In the genomic region with DNA sequence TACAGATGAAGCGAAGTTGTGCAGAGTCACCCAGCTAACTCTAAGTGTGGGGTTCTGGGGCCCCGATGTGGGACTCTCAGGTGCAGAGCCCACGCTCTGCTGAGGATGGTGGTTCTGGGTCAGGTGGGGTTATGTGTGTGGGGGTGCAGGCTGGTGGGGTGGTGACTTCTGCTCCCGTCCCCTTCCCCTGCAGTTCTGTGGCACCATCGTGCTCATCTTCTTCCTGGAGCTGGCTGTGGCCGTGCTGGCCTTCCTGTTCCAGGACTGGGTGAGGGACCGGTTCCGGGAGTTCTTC, we compare ENCODE assay signal across 20 cellular contexts. TPM values are rescaled to one million over a fixed set of nuclear protein-coding genes. Genes with fewer than 3 reads are reported as not detected.
DNase-seq lines count a peak whose midpoint lies in the region; ATAC-seq, FAIRE-seq and TF ChIP-seq lines count a peak whose summit lies in the region.
"Had no signal": no experiment of that assay in that cellular context is flagged by ENCODE, and none has a peak within 500 bp of the region (broad histone marks: within the 10 kb centered on the region; RNA-seq: fewer than 3 reads in every experiment).

No MANE protein-coding gene starts in this region.

- 79% methylated on average over 8 of the region's 8 CpGs for WGBS in A549 (ENCODE audit: missing lambda C conversion rate)
- no CpG with 5 or more reads among the region's 8 CpGs for WGBS in trophoblast cell (ENCODE audit: extremely low coverage, insufficient coverage, insufficient read length)

- TF ChIP-seq RAD21 in A549 (conservative IDR thresholded peaks at IDR 0.05 in 1 of 2, IDR thresholded peaks at IDR 0.05 in 1 of 2) = no peak
- no peak for TF ChIP-seq RAD21 in HCT116 (IDR thresholded peaks at IDR 0.05; ENCODE audit: low read depth)

- H3K27me3 Mint-ChIP-seq in mesothelial cell of epicardium (ENCODE audit: low read depth) = no peaks in the 10 kb centered on the region
- H3K27me3 Mint-ChIP-seq: activated CD8-positive, alpha-beta T cell treated with anti-CD3 and anti-CD28 coated beads for 36 hours; central memory CD8-positive, alpha-beta T cell; naive thymus-derived CD8-positive, alpha-beta T cell; stimulated activated naive B cell treated with anti-CD40 and anti-IgM and Interleukin-4, amounts not matched to agents 10 μg/mL and 1 μg/mL and 100 μg/mL, for 72 hours; T-cell had no signal

- FAIRE-seq in A549 (lab: Jason Lieb, UNC) (no peak), endothelial cell of umbilical vein (lab: Jason Lieb, UNC) (no peak)
- FAIRE-seq: frontal cortex had no signal

- no peaks in the 10 kb centered on the region for H3K9me2 ChIP-seq in HCT116 (ENCODE audit: insufficient read depth)

- H3K27ac ChIP-seq in A549 = peak overlapping the region; percentile 100
- H3K27ac ChIP-seq in HCT116 (ENCODE audit: low read depth, low read length) = peak overlapping the region; percentile 61
- peak overlapping the region; percentile 88 for H3K27ac ChIP-seq in endothelial cell of umbilical vein (ENCODE audit: insufficient read depth, low read depth, low read length)
- peak overlapping the region; percentile 89 for H3K27ac ChIP-seq in trophoblast cell (ENCODE audit: low read depth, low read length)
- H3K27ac ChIP-seq: parathyroid adenoma had no signal

- peak overlapping the region; percentile 93 for H2AK5ac ChIP-seq in trophoblast cell (ENCODE audit: low read length)

- H3K4me1 ChIP-seq in A549 (peaks cover 92% of the 10 kb centered on the region), HCT116 (ENCODE audit: control insufficient read depth in 1 of 2, insufficient read depth in 2 of 2, low read length in 2 of 2) (peaks cover 61 to 72% of the 10 kb centered on the region in 2 experiments), endothelial cell of umbilical vein (ENCODE audit: control insufficient read depth, extremely low read depth, insufficient read depth, low read length) (peaks cover 70% of the 10 kb centered on the region), trophoblast cell (ENCODE audit: control insufficient read depth in 1 of 2, insufficient read depth in 2 of 2, low read length in 2 of 2) (peaks cover 46 to 47% of the 10 kb centered on the region in 2 experiments)

- H3K9me3 ChIP-seq in A549 (no peaks in the 10 kb centered on the region), HCT116 (ENCODE audit: control insufficient read depth in 1 of 2, insufficient read depth in 1 of 2, low read depth in 1 of 2, low read length in 2 of 2) (no peaks in the 10 kb centered on the region), endothelial cell of umbilical vein (replicated peaks; ENCODE audit: control insufficient read depth, insufficient read depth, low read length) (no peaks in the 10 kb centered on the region), trophoblast cell (ENCODE audit: insufficient read depth, low read depth, low read length) (peaks cover 1% of the 10 kb centered on the region)

- H3K9ac ChIP-seq in HCT116 (ENCODE audit: low read length) (peak overlapping the region; percentile 37), endothelial cell of umbilical vein (replicated peaks; ENCODE audit: extremely low read depth, insufficient read depth, low read length) (peak overlapping the region; percentile 64), trophoblast cell (ENCODE audit: low read length) (peak overlapping the region; percentile 11)
- H3K9ac ChIP-seq: parathyroid adenoma had no signal

- peak overlapping the region; percentile 8; the same call in 1 of the 3 replicates for H3K4me3 ChIP-seq in A549
- H3K4me3 ChIP-seq in HCT116 (replicated peaks in 1 of 2; ENCODE audit: low read depth in 1 of 2, low read length in 2 of 2) = peak overlapping the region in 1 of 2 experiments; percentile 41; a peak in 2 of 4 replicates
- H3K4me3 ChIP-seq in endothelial cell of umbilical vein (replicated peaks in 1 of 3; ENCODE audit: insufficient read depth in 1 of 3, low read depth in 1 of 3, low read length in 3 of 3) = no peak overlapping the region
- no peak overlapping the region for H3K4me3 ChIP-seq in trophoblast cell (ENCODE audit: low read depth, low read length)

- CTCF ChIA-PET in A549 (lab: Yijun Ruan, JAX) (interaction anchor here (1.0 to 21.6 kb wide), 3 partner anchors 10 to 49 kb away, joined by 4 to 928 read pairs (median 6); partner anchors contain the start of gene TSPAN14), HCT116 (lab: Charles Lee) (interaction anchor here (0.7 to 4.1 kb wide), 3 partner anchors 51 to 126 kb away, joined by 3 to 16 read pairs (median 5); no protein-coding TSS in a partner anchor), endothelial cell of umbilical vein (lab: Charles Lee) (interaction anchor here (1.0 to 21.9 kb wide), 5 partner anchors 8 to 131 kb away, joined by 3 to 1118 read pairs (median 6); partner anchors contain the start of gene TSPAN14)

- peaks cover 43% of the 10 kb centered on the region for H3K79me1 ChIP-seq in trophoblast cell (ENCODE audit: low read length)

- peak overlapping the region; percentile 78 for H4K8ac ChIP-seq in trophoblast cell (ENCODE audit: low read depth, low read length)

- no peak overlapping the region for H3K4me3 Mint-ChIP-seq in mesothelial cell of epicardium
- H3K4me3 Mint-ChIP-seq: activated CD8-positive, alpha-beta T cell treated with anti-CD3 and anti-CD28 coated beads for 36 hours; central memory CD8-positive, alpha-beta T cell; stimulated activated naive B cell treated with anti-CD40 and anti-IgM and Interleukin-4, amounts not matched to agents 10 μg/mL and 1 μg/mL and 100 μg/mL, for 72 hours; T-cell had no signal

- H4K91ac ChIP-seq in trophoblast cell (ENCODE audit: low read depth, low read length) = peak overlapping the region; percentile 88

- H2BK12ac ChIP-seq in trophoblast cell (ENCODE audit: low read length) = peak overlapping the region; percentile 86

- H4K20me1 ChIP-seq in HCT116 (ENCODE audit: insufficient read depth) = no peaks in the 10 kb centered on the region
- H4K20me1 ChIP-seq in endothelial cell of umbilical vein (replicated peaks; ENCODE audit: control insufficient read depth, extremely low read depth, insufficient read depth, low read length) = no peaks in the 10 kb centered on the region

- TF ChIP-seq POLR2A in A549 (IDR thresholded peaks at IDR 0.05; ENCODE audit: low read length) (no peak), HCT116 (IDR thresholded peaks at IDR 0.05; ENCODE audit: borderline replicate concordance, extremely low read depth, insufficient read depth, insufficient read length) (no peak), endothelial cell of umbilical vein (IDR thresholded peaks at IDR 0.05; ENCODE audit: low read depth, low read length) (no peak)

- in situ Hi-C loops in GM13977 (cut with MboI; ENCODE audit: low pct_unique_long_range_greater_than_20kb, low sequenced_read_pairs, unreplicated experiment) = no loop called here

- TF ChIP-seq CTCF in A549 (IDR thresholded peaks at IDR 0.05) (no peak), HCT116 (IDR thresholded peaks at IDR 0.05 in 2 of 3, conservative IDR thresholded peaks at IDR 0.05 in 1 of 3; ENCODE audit: borderline replicate concordance in 1 of 3, insufficient read depth in 1 of 3, low read depth in 2 of 3, low read length in 2 of 3) (no peak), endothelial cell of umbilical vein (IDR thresholded peaks at IDR 0.05; ENCODE audit: extremely low read depth in 1 of 2, insufficient read depth in 1 of 2, low read depth in 1 of 2, low read length in 2 of 2) (no peak), mesothelial cell of epicardium (IDR thresholded peaks at IDR 0.05; ENCODE audit: unreplicated experiment) (no peak), GM13977 (IDR thresholded peaks at IDR 0.05; ENCODE audit: extremely low read depth, insufficient read depth, missing control alignments) (no peak)

- H3K18ac ChIP-seq in trophoblast cell (ENCODE audit: low read length) = peak overlapping the region; percentile 86

- TF ChIP-seq EP300 in A549 (IDR thresholded peaks at IDR 0.05) = no peak

- peaks cover 46% of the 10 kb centered on the region for H3K4me1 Mint-ChIP-seq in mesothelial cell of epicardium

- BruUV-seq in HCT116 (replicated peaks; lab: Mats Ljungman, UMichigan) (no TSS peak), endothelial cell of umbilical vein (replicated peaks; lab: Mats Ljungman, UMichigan) (TSS peak; percentile 55)

- RAD21 ChIA-PET in HCT116 (lab: Charles Lee; ENCODE audit: low non-redundant PET in 1 of 2, low total read pairs in 2 of 2, uncharacterized antibody in 2 of 2, unreplicated experiment in 2 of 2) = no interaction called here

- H2BK5ac ChIP-seq in trophoblast cell (ENCODE audit: low read depth, low read length, poor library complexity) = peak overlapping the region; percentile 73

- H3K9me1 ChIP-seq in endothelial cell of umbilical vein (replicated peaks; ENCODE audit: control insufficient read depth, extremely low read depth, insufficient read depth, low read length) = no peaks in the 10 kb centered on the region

- no peak overlapping the region for H3K27ac Mint-ChIP-seq in mesothelial cell of epicardium

- intact Hi-C loops in HCT116 (cut with micrococcal nuclease) (loop anchor here (10.0 kb wide), 1 partner anchor 254 kb away; no protein-coding TSS in a partner anchor), endothelial cell of umbilical vein (cut with micrococcal nuclease) (loop anchor here (1.0 kb wide), 3 partner anchors 41 to 98 kb away; no protein-coding TSS in a partner anchor)

- H2AFZ ChIP-seq in HCT116 (ENCODE audit: low read depth, low read length, poor library complexity, severe bottlenecking) (no peak overlapping the region), endothelial cell of umbilical vein (ENCODE audit: low read depth, low read length) (no peak overlapping the region), trophoblast cell (ENCODE audit: insufficient read depth, low read length, poor library complexity) (no peak overlapping the region)
- H2AFZ ChIP-seq: parathyroid adenoma had no signal

- peaks cover 21% of the 10 kb centered on the region for H3K36me3 Mint-ChIP-seq in mesothelial cell of epicardium

- peak overlapping the region; percentile 93 for H2BK120ac ChIP-seq in trophoblast cell (ENCODE audit: insufficient read depth, low read length, poor library complexity)

- no peak overlapping the region for H4K12ac ChIP-seq in trophoblast cell (ENCODE audit: low read depth, low read length)

- POLR2A ChIA-PET in A549 (lab: Yijun Ruan, JAX) = interaction anchor here (1.0 kb wide), 1 partner anchor 56 kb away, joined by 3 read pairs; no protein-coding TSS in a partner anchor
- POLR2A ChIA-PET in HCT116 (lab: Charles Lee) = no interaction called here
- POLR2A ChIA-PET in endothelial cell of umbilical vein (lab: Charles Lee) = interaction anchor here (0.6 to 1.6 kb wide), 5 partner anchors 12 to 66 kb away, joined by 3 to 9 read pairs (median 4); no protein-coding TSS in a partner anchor

- peak overlapping the region; percentile 82 for H3K14ac ChIP-seq in trophoblast cell (ENCODE audit: low read length)

- ATAC-seq in A549 (no peak), HCT116 (no peak)
- ATAC-seq: activated CD8-positive, alpha-beta T cell treated with anti-CD3 and anti-CD28 coated beads for 36 hours; naive thymus-derived CD8-positive, alpha-beta T cell; stimulated activated naive B cell treated with anti-CD40 and anti-IgM and Interleukin-4, amounts not matched to agents 10 μg/mL and 1 μg/mL and 100 μg/mL, for 72 hours; T-cell had no signal

- H3K36me3 ChIP-seq in HCT116 (ENCODE audit: control insufficient read depth in 1 of 2, insufficient read depth in 2 of 2, low read length in 2 of 2) (peaks cover 12 to 29% of the 10 kb centered on the region in 2 experiments; a peak in 3 of 4 replicates), endothelial cell of umbilical vein (ENCODE audit: control insufficient read depth in 2 of 2, extremely low read depth in 1 of 2, insufficient read depth in 2 of 2, low read length in 2 of 2) (peaks cover 25 to 32% of the 10 kb centered on the region in 2 experiments), trophoblast cell (ENCODE audit: control insufficient read depth in 1 of 2, insufficient read depth in 2 of 2, low read length in 2 of 2) (peaks cover 38% of the 10 kb centered on the region in 2 experiments)

- no peak overlapping the region for H3K23ac ChIP-seq in trophoblast cell (ENCODE audit: low read length)

- peak overlapping the region; percentile 83 for H3K4ac ChIP-seq in trophoblast cell (ENCODE audit: low read depth, low read length)

- peak overlapping the region; percentile 55 for H3K4me2 ChIP-seq in A549
- H3K4me2 ChIP-seq in HCT116 (ENCODE audit: low read length) = peak overlapping the region; percentile 60
- H3K4me2 ChIP-seq in endothelial cell of umbilical vein (ENCODE audit: insufficient read depth, low read length) = peak overlapping the region; percentile 26
- no peak overlapping the region for H3K4me2 ChIP-seq in trophoblast cell (ENCODE audit: low read length)

- DNase-seq in A549 (ENCODE audit: low read depth in 1 of 2, low spot score in 1 of 2) (no peak), HCT116 (ENCODE audit: low read depth, low spot score) (no peak), endothelial cell of umbilical vein (ENCODE audit: low read depth, low spot score) (no peak), trophoblast cell (peak in 1 of 2 donors; percentile 66), mesothelial cell of epicardium (ENCODE audit: low spot score in 2 of 2, unreplicated experiment in 2 of 2) (no peak), ureter (ENCODE audit: low spot score) (no peak), GM13977 (ENCODE audit: low spot score) (no peak)
- DNase-seq in activated CD8-positive, alpha-beta memory T cell treated with anti-CD3 and anti-CD28 coated beads for 24 hours = no peak
- DNase-seq: activated CD8-positive, alpha-beta T cell treated with anti-CD3 and anti-CD28 coated beads for 36 hours; MM.1S; NCI-H187 treated with DMSO at 0.1 percent for 48 hours; NCI-H446; NK-92 treated with Interleukin-12 subunit alpha and Interleukin-12 subunit beta, amount 100 ng/mL, for 24 hours; RPMI8226; stimulated activated naive B cell treated with anti-CD40 and anti-IgM and Interleukin-4, amounts not matched to agents 10 μg/mL and 1 μg/mL and 100 μg/mL, for 72 hours had no signal

- H3K27me3 ChIP-seq in HCT116 (ENCODE audit: insufficient read depth, low read length) (no peaks in the 10 kb centered on the region), endothelial cell of umbilical vein (ENCODE audit: control insufficient read depth in 2 of 2, insufficient read depth in 2 of 2, low read length in 2 of 2) (no peaks in the 10 kb centered on the region), trophoblast cell (ENCODE audit: insufficient read depth, low read length) (no peaks in the 10 kb centered on the region)

- peaks cover 40% of the 10 kb centered on the region; the same call in 1 of the 2 replicates for H3K79me2 ChIP-seq in HCT116 (ENCODE audit: insufficient read depth, low read length)
- peaks cover 56% of the 10 kb centered on the region for H3K79me2 ChIP-seq in endothelial cell of umbilical vein (ENCODE audit: control insufficient read depth, insufficient read depth, low read length)
- peaks cover 27% of the 10 kb centered on the region for H3K79me2 ChIP-seq in trophoblast cell (ENCODE audit: control insufficient read depth, insufficient read depth, low read length, poor library complexity)

- dilution Hi-C loops in endothelial cell of umbilical vein (cut with MboI; ENCODE audit: extremely low pct_ligation_motif_present, low sequenced_read_pairs) = no loop called here

- no peaks in the 10 kb centered on the region for H3K9me3 Mint-ChIP-seq in mesothelial cell of epicardium
- H3K9me3 Mint-ChIP-seq: activated CD8-positive, alpha-beta T cell treated with anti-CD3 and anti-CD28 coated beads for 36 hours; central memory CD8-positive, alpha-beta T cell; naive thymus-derived CD8-positive, alpha-beta T cell; stimulated activated naive B cell treated with anti-CD40 and anti-IgM and Interleukin-4, amounts not matched to agents 10 μg/mL and 1 μg/mL and 100 μg/mL, for 72 hours; T-cell had no signal

RNA-seq across cellular contexts. Expression of gene SH2D4B, which starts 28.6 kb away (rescaled TPM):
- 0.01 and 0.04 TPM in 2 replicates for polyA plus RNA-seq in A549 (2011; rRNA removed)
- polyA plus RNA-seq in A549 (2012; cell fraction: cytosol; rRNA removed) = 0.01 TPM in 1 of 2 replicates, not detected in the other
- polyA plus RNA-seq in A549 (2012; cell fraction: nucleus; rRNA removed) = 0.02 and 0.04 TPM in 2 replicates
- polyA plus RNA-seq in A549 (2017; fragmentation: RNase III; extraction: RNeasy Plus Mini Kit Qiagen cat#74134 plus additional on column Dnase treatment) = 0.03 to 0.12 TPM (median 0.03 TPM) in 3 replicates
- 0.10 and 0.25 TPM in 2 replicates for polyA minus RNA-seq in A549 (2011; rRNA and poly(A)+ RNA removed)
- 0.22 TPM for total RNA-seq in HCT116 (2021; ENCODE audit: unreplicated experiment)
- polyA plus RNA-seq in HCT116 (2012) = 0.04 TPM in 1 of 2 replicates, not detected in the other
- total RNA-seq in endothelial cell of umbilical vein = not detected in 2 replicates
- polyA plus RNA-seq in endothelial cell of umbilical vein = not detected in 2 replicates
- not detected in 2 replicates for polyA plus RNA-seq in endothelial cell of umbilical vein (2011; cell fraction: cytosol; rRNA removed)
- polyA plus RNA-seq in endothelial cell of umbilical vein (2011; cell fraction: nucleus; rRNA removed) = 0.04 and 0.08 TPM in 2 replicates
- polyA plus RNA-seq in endothelial cell of umbilical vein (2012) = not detected in 2 replicates
- polyA minus RNA-seq in endothelial cell of umbilical vein = 0.07 TPM in 1 of 2 replicates, not detected in the other
- polyA minus RNA-seq in endothelial cell of umbilical vein (2011; cell fraction: cytosol; rRNA and poly(A)+ RNA removed) = not detected
- 0.14 TPM in 2 replicates for polyA minus RNA-seq in endothelial cell of umbilical vein (2011; cell fraction: nucleus; rRNA and poly(A)+ RNA removed)
- polyA plus RNA-seq in trophoblast cell (2013) = 0.10 and 0.19 TPM in 2 replicates
- 0.27 to 0.29 TPM (median 0.27 TPM) in 3 replicates for total RNA-seq in mesothelial cell of epicardium
- total RNA-seq in ureter = not detected
- polyA plus RNA-seq: naive thymus-derived CD8-positive, alpha-beta T cell had no signal

RNA-seq across cellular contexts. Expression of gene TSPAN14, which starts 54.9 kb away (rescaled TPM):
- polyA plus RNA-seq in A549 (2011; rRNA removed) = 87.0 and 97.1 TPM in 2 replicates
- 119 and 152 TPM in 2 replicates for polyA plus RNA-seq in A549 (2012; cell fraction: cytosol; rRNA removed)
- polyA plus RNA-seq in A549 (2012; cell fraction: nucleus; rRNA removed) = 147 and 164 TPM in 2 replicates
- polyA plus RNA-seq in A549 (2017; fragmentation: RNase III; extraction: RNeasy Plus Mini Kit Qiagen cat#74134 plus additional on column Dnase treatment) = 101 to 124 TPM (median 121 TPM) in 3 replicates
- polyA minus RNA-seq in A549 (2011; rRNA and poly(A)+ RNA removed) = 68.4 and 91.9 TPM in 2 replicates
- 86.8 TPM for total RNA-seq in HCT116 (2021; ENCODE audit: unreplicated experiment)
- polyA plus RNA-seq in HCT116 (2012) = 61.9 and 66.2 TPM in 2 replicates
- total RNA-seq in endothelial cell of umbilical vein = 237 and 242 TPM in 2 replicates
- 210 and 211 TPM in 2 replicates for polyA plus RNA-seq in endothelial cell of umbilical vein
- polyA plus RNA-seq in endothelial cell of umbilical vein (2011; cell fraction: cytosol; rRNA removed) = 175 and 189 TPM in 2 replicates
- 188 and 193 TPM in 2 replicates for polyA plus RNA-seq in endothelial cell of umbilical vein (2011; cell fraction: nucleus; rRNA removed)
- 199 and 207 TPM in 2 replicates for polyA plus RNA-seq in endothelial cell of umbilical vein (2012)
- polyA minus RNA-seq in endothelial cell of umbilical vein = 175 and 203 TPM in 2 replicates
- polyA minus RNA-seq in endothelial cell of umbilical vein (2011; cell fraction: cytosol; rRNA and poly(A)+ RNA removed) = 8.0 TPM
- polyA minus RNA-seq in endothelial cell of umbilical vein (2011; cell fraction: nucleus; rRNA and poly(A)+ RNA removed) = 82.2 and 84.2 TPM in 2 replicates
- 77.2 and 78.0 TPM in 2 replicates for polyA plus RNA-seq in trophoblast cell (2013)
- 106 to 113 TPM (median 109 TPM) in 3 replicates for total RNA-seq in mesothelial cell of epicardium
- total RNA-seq in ureter = 177 TPM

Comparison
In these comparisons a context has a peak if more than half of its experiments do, and no peak if none do; other contexts are left out.
1. H3K9ac ChIP-seq: peak in every context shown above with its lines; median percentile 64 in endothelial cell of umbilical vein; 37 in HCT116; 11 in trophoblast cell.